12 cellular contexts compared by ENCODE assay signal in genomic region chr22:38175206-38176118, GRCh38. TPM values are rescaled to one million over a fixed set of nuclear protein-coding genes. Genes with fewer than 3 reads are reported as not detected.
DNase-seq lines count a peak whose midpoint lies in the region; ATAC-seq and TF ChIP-seq lines count a peak whose summit lies in the region.
"Had no signal": no experiment of that assay in that cellular context is flagged by ENCODE, and none has a peak within 500 bp of the region (broad histone marks: within the 10 kb centered on the region; RNA-seq: fewer than 3 reads in every experiment).

No MANE protein-coding gene starts in this region.

- 86% methylated on average over 17 of the region's 17 CpGs for WGBS in right cardiac atrium
- no CpG with 5 or more reads among the region's 17 CpGs for WGBS in neuronal stem cell (ENCODE audit: extremely low coverage in 2 of 2, insufficient read length in 2 of 2, insufficient replicate concordance in 1 of 2), 2 donors

- peak overlapping the region; percentile 91 for H2AK5ac ChIP-seq in neuronal stem cell (ENCODE audit: low read depth, low read length)

- peaks cover 11% of the 10 kb centered on the region for H3K4me1 ChIP-seq in right cardiac atrium (ENCODE audit: control insufficient read depth, insufficient read depth, low read length)
- H3K4me1 ChIP-seq in neuronal stem cell (ENCODE audit: control insufficient read depth in 2 of 2, insufficient read depth in 1 of 2, low read depth in 1 of 2, low read length in 2 of 2), result peaks cover 15 to 19% of the 10 kb centered on the region in 2 donors
- peaks cover 53% of the 10 kb centered on the region for H3K4me1 ChIP-seq in vagina

- H3K27me3 ChIP-seq in right cardiac atrium (ENCODE audit: control insufficient read depth, insufficient read depth) (no peaks in the 10 kb centered on the region), dorsolateral prefrontal cortex (no peaks in the 10 kb centered on the region), neuronal stem cell (ENCODE audit: control insufficient read depth in 3 of 3, insufficient read depth in 3 of 3, low read depth in 1 of 3, low read length in 3 of 3) (no peaks in the 10 kb centered on the region), vagina (no peaks in the 10 kb centered on the region)
- H3K27me3 ChIP-seq: BE2C had no signal

- H3K14ac ChIP-seq in neuronal stem cell (ENCODE audit: low read length), result peak overlapping the region; percentile 4

- no peaks in the 10 kb centered on the region for H3K79me1 ChIP-seq in neuronal stem cell (ENCODE audit: low read depth, low read length)

- no peak overlapping the region for H4K91ac ChIP-seq in neuronal stem cell (ENCODE audit: low read depth, low read length, poor library complexity)

- no peak overlapping the region for H3K4ac ChIP-seq in neuronal stem cell (ENCODE audit: low read length)

- no peak for TF ChIP-seq POLR2A in vagina (IDR thresholded peaks at IDR 0.05)

- no peak for TF ChIP-seq CTCF in dorsolateral prefrontal cortex (IDR thresholded peaks at IDR 0.05 in 54 of 56, conservative IDR thresholded peaks at IDR 0.05 in 2 of 56; ENCODE audit: low read depth in 1 of 56, partially characterized antibody in 56 of 56)
- TF ChIP-seq CTCF in vagina (IDR thresholded peaks at IDR 0.05), result no peak

- peak overlapping the region; percentile 39 for H3K9ac ChIP-seq in neuronal stem cell (ENCODE audit: low read depth, low read length, poor library complexity)

- H3K4me3 ChIP-seq in right cardiac atrium (ENCODE audit: low read length) (no peak overlapping the region), dorsolateral prefrontal cortex (no peak overlapping the region), neuronal stem cell (ENCODE audit: low read length in 2 of 2) (no peak overlapping the region), vagina (no peak overlapping the region)
- H3K4me3 ChIP-seq: HAP-1, mucosa of descending colon had no signal

- DNase-seq in right cardiac atrium (peak in 1 of 3 donors; percentile 25), left cardiac atrium (no peak), dorsolateral prefrontal cortex (peak in 1 of 10 donors; percentile 39), neuronal stem cell (ENCODE audit: low spot score) (no peak), vagina (ENCODE audit: extremely low spot score in 2 of 2) (no peak), NCI-H2029 (lab: John Stamatoyannopoulos, UW) (no peak)
- DNase-seq: NCI-H1436 had no signal

- no peak overlapping the region for H2BK120ac ChIP-seq in neuronal stem cell (ENCODE audit: low read depth, low read length)

- no peak overlapping the region for H4K8ac ChIP-seq in neuronal stem cell (ENCODE audit: low read depth, low read length)

- peak overlapping the region; percentile 60 for H2BK12ac ChIP-seq in neuronal stem cell (ENCODE audit: low read length)

- H2BK5ac ChIP-seq in neuronal stem cell (ENCODE audit: low read length), result no peak overlapping the region

- H3K27ac ChIP-seq in right cardiac atrium (ENCODE audit: low read length), result peak overlapping the region; percentile 92
- peak overlapping the region in 35 of 59 donors; percentile 4 to 98 (median 56) for H3K27ac ChIP-seq in dorsolateral prefrontal cortex
- no peak overlapping the region for H3K27ac ChIP-seq in neuronal stem cell (replicated peaks; ENCODE audit: low read length)
- peak overlapping the region; percentile 99 for H3K27ac ChIP-seq in vagina

- no peak overlapping the region for H2AFZ ChIP-seq in neuronal stem cell (ENCODE audit: low read length)

- H2BK15ac ChIP-seq in neuronal stem cell (ENCODE audit: low read length), result peak overlapping the region; percentile 79

- intact Hi-C loops in right cardiac atrium (cut with DNase I), result no loop called here
- intact Hi-C loops in left cardiac atrium (cut with DNase I), result no loop called here
- intact Hi-C loops in dorsolateral prefrontal cortex (cut with DNase I), result no loop called here
- intact Hi-C loops in vagina (cut with DNase I), result no loop called here

- ATAC-seq in right cardiac atrium (no peak), left cardiac atrium (no peak), HG03521 (IDR thresholded peaks at IDR 0.05; ENCODE audit: unreplicated experiment) (no peak), GM21576 (IDR thresholded peaks at IDR 0.05; ENCODE audit: unreplicated experiment) (no peak)
- ATAC-seq: mucosa of descending colon had no signal

- H3K18ac ChIP-seq in neuronal stem cell (ENCODE audit: low read length), result peak overlapping the region; percentile 50

- no peak overlapping the region for H3K23ac ChIP-seq in neuronal stem cell (ENCODE audit: low read depth, low read length, poor library complexity)

- no peak overlapping the region for H3K4me2 ChIP-seq in neuronal stem cell (ENCODE audit: insufficient read depth, low read length, poor library complexity, severe bottlenecking)

- H3K36me3 ChIP-seq in neuronal stem cell (replicated peaks in 1 of 2; ENCODE audit: control insufficient read depth in 2 of 2, insufficient read depth in 2 of 2, low read length in 2 of 2) (no peaks in the 10 kb centered on the region), vagina (no peaks in the 10 kb centered on the region)
- H3K36me3 ChIP-seq: BE2C, HAP-1 had no signal

- H3K9me3 ChIP-seq in right cardiac atrium (ENCODE audit: control insufficient read depth, low read length) (no peaks in the 10 kb centered on the region), neuronal stem cell (replicated peaks in 1 of 2; ENCODE audit: control insufficient read depth in 2 of 2, insufficient read depth in 1 of 2, low read depth in 1 of 2, low read length in 2 of 2) (no peaks in the 10 kb centered on the region), vagina (no peaks in the 10 kb centered on the region)
- H3K9me3 ChIP-seq: BE2C, HAP-1, mucosa of descending colon had no signal

RNA-seq across cellular contexts. Expression of gene PLA2G6, which starts 6.2 kb away (rescaled TPM):
- total RNA-seq in right cardiac atrium (10 to 100 TPM; 16.0 to 25.2 (median 17.6) TPM), left cardiac atrium (10 to 100 TPM; 14.3 to 21.1 TPM), dorsolateral prefrontal cortex (100 to 1,000 TPM in 17 of 120 experiments, 10 to 100 TPM in 103; 45.0 to 160 (median 76.4) TPM), vagina (35.8 TPM)
- polyA plus RNA-seq in right cardiac atrium, result 16.0 TPM
- 10.9 TPM for polyA plus RNA-seq in neuronal stem cell (2013, experiment 1 of 2)
- 11.4 TPM for polyA plus RNA-seq in neuronal stem cell (2013, experiment 2 of 2)

RNA-seq across cellular contexts. Expression of gene MAFF, which starts 26.3 kb away (rescaled TPM):
- total RNA-seq in right cardiac atrium (10 to 100 TPM in 1 of 4 donors, 1 to 10 TPM in 3; 4.8 to 13.7 (median 7.1) TPM), left cardiac atrium (10 to 100 TPM in 1 of 2 donors, 1 to 10 TPM in 1; 9.4 to 27.8 TPM), dorsolateral prefrontal cortex (100 to 1,000 TPM in 1 of 120 experiments, 10 to 100 TPM in 67, 1 to 10 TPM in 52; 3.4 to 113 (median 10.9) TPM), vagina (90.6 TPM)
- 20.5 TPM for polyA plus RNA-seq in right cardiac atrium
- polyA plus RNA-seq in neuronal stem cell (2013, experiment 1 of 2), result 4.0 TPM
- 4.3 TPM for polyA plus RNA-seq in neuronal stem cell (2013, experiment 2 of 2)
